Comparison of ENCODE assay signal across 23 cellular contexts in genomic region chr10:74645681-74646080, GRCh38.
A peak's percentile ranks its signal among the peaks of the same experiment; 100 is the strongest.
DNase-seq lines count a peak whose midpoint lies in the region; ATAC-seq and TF ChIP-seq lines count a peak whose summit lies in the region.
"Had no signal": no experiment of that assay in that cellular context is flagged by ENCODE, and none has a peak within 500 bp of the region (broad histone marks: within the 10 kb centered on the region; RNA-seq: fewer than 3 reads in every experiment).

No MANE protein-coding gene starts in this region.

- peak overlapping the region; percentile 52 for H3K27ac ChIP-seq in Karpas-422 (ENCODE audit: low read length)
- H3K27ac ChIP-seq: C4-2B, Peyer's patch had no signal

- no peaks in the 10 kb centered on the region for H4K20me1 ChIP-seq in Karpas-422 (ENCODE audit: insufficient read depth, low read depth, low read length)

- peaks cover 25% of the 10 kb centered on the region for H3K4me1 Mint-ChIP-seq in neural crest cell

- ATAC-seq in GM21786 (IDR thresholded peaks at IDR 0.05; ENCODE audit: unreplicated experiment) = no peak
- ATAC-seq in omental fat pad (ENCODE audit: low FRiP score) = no peak
- ATAC-seq: K562, SK-N-SH treated with all-trans-retinoic acid at 6 μM for 48 hours had no signal

- no peaks in the 10 kb centered on the region for H3K9me2 ChIP-seq in Karpas-422 (replicated peaks; ENCODE audit: insufficient read depth, low read length)

- H3K4me2 ChIP-seq in Karpas-422 (ENCODE audit: low read depth, low read length, poor library complexity, severe bottlenecking) = peak overlapping the region; percentile 38

- 0 out of 2 replicates have a peak, but pooled peaks cover 8% of the 10 kb centered on the region for H3K36me3 ChIP-seq in Karpas-422 (ENCODE audit: insufficient read depth, low read length)
- H3K36me3 ChIP-seq: Peyer's patch had no signal

- peaks cover 69% of the 10 kb centered on the region for H3K4me1 ChIP-seq in Karpas-422 (ENCODE audit: low read length)
- H3K4me1 ChIP-seq: Peyer's patch had no signal

- H3K9ac ChIP-seq in Karpas-422 (ENCODE audit: low read length) = no peak overlapping the region

- peak overlapping the region; percentile 47 for H3K27ac Mint-ChIP-seq in neural crest cell (ENCODE audit: unreplicated experiment)
- H3K27ac Mint-ChIP-seq: CD8-positive, alpha-beta memory T cell; HFFc6 had no signal

- DNase-seq in NCI-H2171 treated with DMSO at 0.1 percent for 48 hours (lab: John Stamatoyannopoulos, UW) (peak; percentile 42), NCI-H2171 (lab: John Stamatoyannopoulos, UW) (no peak), Karpas-422 (no peak), NCI-H748 treated with DMSO at 0.1 percent for 48 hours (lab: John Stamatoyannopoulos, UW) (peak; percentile 16), neural crest cell (ENCODE audit: low read depth, low spot score) (no peak), omental fat pad (ENCODE audit: low spot score) (no peak), kidney glomerular epithelial cell (lab: John Stamatoyannopoulos, UW) (no peak)
- DNase-seq: Calu3; CD8-positive, alpha-beta memory T cell; DMS153; H7; HFFc6; MM.1S; NCI-H1092; NCI-H1694 treated with DMSO at 0.1 percent for 48 hours; NCI-H446; NCI-H774; Peyer's patch; T-helper 1 cell had no signal

- H3K4me3 Mint-ChIP-seq in neural crest cell = no peak overlapping the region
- H3K4me3 Mint-ChIP-seq: CD8-positive, alpha-beta memory T cell; HFFc6 had no signal

- H3K4me3 ChIP-seq in Karpas-422 (ENCODE audit: low read length) = no peak overlapping the region
- H3K4me3 ChIP-seq: K562, Peyer's patch had no signal

- 0 out of 2 replicates have a peak, but pooled peaks cover 3% of the 10 kb centered on the region for H3K9me3 ChIP-seq in Karpas-422 (ENCODE audit: low read length)
- H3K9me3 ChIP-seq: Peyer's patch had no signal

- no peaks in the 10 kb centered on the region for H3K27me3 Mint-ChIP-seq in neural crest cell (ENCODE audit: low read depth)
- H3K27me3 Mint-ChIP-seq: CD8-positive, alpha-beta memory T cell had no signal

- TF ChIP-seq CTCF in neural crest cell (conservative IDR thresholded peaks at IDR 0.05) (no peak), omental fat pad (IDR thresholded peaks at IDR 0.05) (no peak)

- H3K36me3 Mint-ChIP-seq in neural crest cell (ENCODE audit: low read depth) = peaks cover 7% of the 10 kb centered on the region

- H3K79me2 ChIP-seq in Karpas-422 (ENCODE audit: low read length) = no peaks in the 10 kb centered on the region; the same call in 1 of the 2 replicates

- H2AFZ ChIP-seq in Karpas-422 (ENCODE audit: low read length) = no peak overlapping the region

- peaks cover 9% of the 10 kb centered on the region for H3K9me3 Mint-ChIP-seq in neural crest cell

- H3K27me3 ChIP-seq in Karpas-422 (ENCODE audit: low read length) = no peaks in the 10 kb centered on the region
- H3K27me3 ChIP-seq: Peyer's patch had no signal

Comparison
In these comparisons a context has a peak if more than half of its experiments do, and no peak if none do; other contexts are left out.
1. DNase-seq: peak in NCI-H2171 treated with DMSO at 0.1 percent for 48 hours (single experiment) and NCI-H748 treated with DMSO at 0.1 percent for 48 hours (single experiment); none in NCI-H2171 (single experiment), Karpas-422 (single experiment), neural crest cell (single experiment), omental fat pad (single experiment) and kidney glomerular epithelial cell (single experiment).